ENCODE assay signal across 11 cellular contexts in genomic region chr9:98794802-98795201, GRCh38. TPM values are rescaled to one million over a fixed set of nuclear protein-coding genes. Genes with fewer than 3 reads are reported as not detected.
A peak's percentile ranks its signal among the peaks of the same experiment; 100 is the strongest.
DNase-seq lines count a peak whose midpoint lies in the region; ATAC-seq lines count a peak whose summit lies in the region.
"Had no signal": no experiment of that assay in that cellular context is flagged by ENCODE, and none has a peak within 500 bp of the region (broad histone marks: within the 10 kb centered on the region; RNA-seq: fewer than 3 reads in every experiment).

No MANE protein-coding gene starts in this region.

- DNase-seq in CD4-positive, alpha-beta memory T cell: no peak
- DNase-seq in cerebellar cortex (ENCODE audit: low spot score) (peak; percentile 38), occipital lobe (lab: John Stamatoyannopoulos, UW) (no peak), NCI-H1092 (lab: John Stamatoyannopoulos, UW) (no peak)
- no peak for DNase-seq in naive thymus-derived CD8-positive, alpha-beta T cell
- DNase-seq: DMS53, MG63, NCI-H748 treated with DMSO at 0.1 percent for 48 hours had no signal

- no peaks in the 10 kb centered on the region for H3K27me3 ChIP-seq in CD4-positive, alpha-beta memory T cell (ENCODE audit: insufficient read depth, low read length)
- H3K27me3 ChIP-seq in HUES64 (ENCODE audit: insufficient read depth, low read length): peaks cover 6% of the 10 kb centered on the region; the same call in 1 of the 2 replicates
- H3K27me3 ChIP-seq: MG63 had no signal

- H3K9me3 ChIP-seq in CD4-positive, alpha-beta memory T cell (ENCODE audit: control insufficient read depth in 1 of 2, low read length in 2 of 2): no peaks in the 10 kb centered on the region
- H3K9me3 ChIP-seq in HUES64 (ENCODE audit: insufficient read depth, low read depth, low read length): peaks cover 5% of the 10 kb centered on the region; the same call in 1 of the 2 replicates
- H3K9me3 ChIP-seq: MG63 had no signal

- peaks cover 0 to 2% of the 10 kb centered on the region in 2 donors for H3K36me3 Mint-ChIP-seq in CD4-positive, alpha-beta memory T cell
- H3K36me3 Mint-ChIP-seq in naive thymus-derived CD8-positive, alpha-beta T cell: peaks cover 0 to 10% (median 8%) of the 10 kb centered on the region in 3 donors

- H3K4me3 ChIP-seq in CD4-positive, alpha-beta memory T cell (ENCODE audit: low read length in 2 of 2): no peak overlapping the region
- H3K4me3 ChIP-seq in HUES64 (ENCODE audit: low read length): peak overlapping the region; percentile 81

- no peak overlapping the region for H3K27ac ChIP-seq in CD4-positive, alpha-beta memory T cell (ENCODE audit: low read depth, low read length)
- no peak overlapping the region for H3K27ac ChIP-seq in HUES64 (ENCODE audit: low read depth, low read length)

- POLR2A ChIA-PET in CD4-positive, alpha-beta memory T cell (lab: Charles Lee; ENCODE audit: partially characterized antibody): interaction anchor here (3.5 kb wide), 1 partner anchor 13 kb away, joined by 23 read pairs; the partner anchor contains the start of gene GALNT12
- POLR2A ChIA-PET in naive thymus-derived CD8-positive, alpha-beta T cell (lab: Charles Lee): no interaction called here

- peak overlapping the region; percentile 11 to 83 (median 53) for H3K4me3 Mint-ChIP-seq in CD4-positive, alpha-beta memory T cell
- H3K4me3 Mint-ChIP-seq in naive thymus-derived CD8-positive, alpha-beta T cell: peak overlapping the region; percentile 62 to 94 (median 83)

- peaks cover 26 to 48% (median 36%) of the 10 kb centered on the region in 4 donors for H3K4me1 Mint-ChIP-seq in CD4-positive, alpha-beta memory T cell
- H3K4me1 Mint-ChIP-seq in naive thymus-derived CD8-positive, alpha-beta T cell: peaks cover 28 to 46% (median 40%) of the 10 kb centered on the region in 4 donors

- H3K27me3 Mint-ChIP-seq in CD4-positive, alpha-beta memory T cell: no peaks in the 10 kb centered on the region
- H3K27me3 Mint-ChIP-seq in naive thymus-derived CD8-positive, alpha-beta T cell: no peaks in the 10 kb centered on the region

- H3K36me3 ChIP-seq in CD4-positive, alpha-beta memory T cell (ENCODE audit: insufficient read depth, low read length): no peaks in the 10 kb centered on the region
- peaks cover 10% of the 10 kb centered on the region for H3K36me3 ChIP-seq in HUES64 (ENCODE audit: insufficient read depth, low read length)

- CTCF ChIA-PET in CD4-positive, alpha-beta memory T cell (lab: Charles Lee; ENCODE audit: partially characterized antibody): interaction anchor here (1.5 kb wide), 1 partner anchor 9 kb away, joined by 4 read pairs; no protein-coding TSS in a partner anchor

- peaks cover 0 to 13% (median 8%) of the 10 kb centered on the region in 8 donors for H3K9me3 Mint-ChIP-seq in CD4-positive, alpha-beta memory T cell
- H3K9me3 Mint-ChIP-seq in naive thymus-derived CD8-positive, alpha-beta T cell: peaks cover 0 to 13% (median 3%) of the 10 kb centered on the region in 9 donors

- no peak for ATAC-seq in naive thymus-derived CD8-positive, alpha-beta T cell
- ATAC-seq in HG03025 (IDR thresholded peaks at IDR 0.05; ENCODE audit: low FRiP score, unreplicated experiment): no peak
- ATAC-seq in esophagus mucosa: no peak

- H3K4me1 ChIP-seq in CD4-positive, alpha-beta memory T cell (ENCODE audit: insufficient read depth, low read length): peaks cover 23% of the 10 kb centered on the region
- H3K4me1 ChIP-seq in HUES64 (ENCODE audit: insufficient read depth, low read length): peaks cover 19% of the 10 kb centered on the region

- intact Hi-C loops in CD4-positive, alpha-beta memory T cell (cut with micrococcal nuclease): loop anchor here (5.0 to 10.0 kb wide), 3 partner anchors 1027 to 1640 kb away; partner anchors contain the start of genes NR4A3 and XPA

- H3K27ac Mint-ChIP-seq in CD4-positive, alpha-beta memory T cell: peak overlapping the region in 3 of 7 donors; percentile 19 to 36 (median 36)
- H3K27ac Mint-ChIP-seq in naive thymus-derived CD8-positive, alpha-beta T cell: peak overlapping the region in 8 of 10 donors; percentile 3 to 63 (median 24)

- 93% methylated on average over 3 of the region's 3 CpGs for WGBS in HUES64

- no peak overlapping the region for H3K9ac ChIP-seq in HUES64 (ENCODE audit: low read depth, low read length)

RNA-seq across cellular contexts. Expression of gene ANKS6, which starts 1.6 kb away (rescaled TPM):
- 10 to 100 TPM; 10.1 to 12.2 TPM for total RNA-seq in CD4-positive, alpha-beta memory T cell
- 1 to 10 TPM; 2.5 to 9.2 TPM for polyA plus RNA-seq in CD4-positive, alpha-beta memory T cell
- polyA plus RNA-seq in HUES64 (2013, experiment 1 of 2): 33.8 TPM
- polyA plus RNA-seq in HUES64 (2013, experiment 2 of 2): 36.1 TPM
- 10 to 100 TPM; 14.6 to 18.1 TPM for total RNA-seq in naive thymus-derived CD8-positive, alpha-beta T cell
- polyA plus RNA-seq in naive thymus-derived CD8-positive, alpha-beta T cell: 10 to 100 TPM in 1 of 3 donors, 1 to 10 TPM in 2; 6.3 to 12.7 (median 6.4) TPM
- total RNA-seq in occipital lobe: 3.9 TPM
- total RNA-seq in esophagus mucosa: 13.8 TPM

RNA-seq across cellular contexts. Expression of gene GALNT12, which starts 12.7 kb away (rescaled TPM):
- total RNA-seq in CD4-positive, alpha-beta memory T cell: 10 to 100 TPM; 11.1 to 13.8 TPM
- polyA plus RNA-seq in CD4-positive, alpha-beta memory T cell: 1 to 10 TPM; 3.1 to 6.1 TPM
- polyA plus RNA-seq in HUES64 (2013, experiment 1 of 2): 12.4 TPM
- 15.5 TPM for polyA plus RNA-seq in HUES64 (2013, experiment 2 of 2)
- total RNA-seq in naive thymus-derived CD8-positive, alpha-beta T cell: 1 to 10 TPM; 8.7 to 9.3 TPM
- polyA plus RNA-seq in naive thymus-derived CD8-positive, alpha-beta T cell: 1 to 10 TPM; 4.6 to 8.4 (median 8.1) TPM
- total RNA-seq in occipital lobe: 1.2 TPM
- 16.6 TPM for total RNA-seq in esophagus mucosa
